ENCODE assay signal across 2 cellular contexts in genomic region chr11:12642040-12642439, GRCh38.
TF ChIP-seq lines count a peak whose summit lies in the region.

No MANE protein-coding gene starts in this region.

TF ChIP-seq in SK-N-SH treated with all-trans-retinoic acid at 6 μM for 48 hours, 23 proteins besides CTCF, POLR2A, EP300 and RAD21 (continued from another document):
- no peak for TF ChIP-seq PPARA (CRISPR knock-in tag; IDR thresholded peaks at IDR 0.05; ENCODE audit: borderline replicate concordance)
- no peak for TF ChIP-seq OSR1 (CRISPR knock-in tag; IDR thresholded peaks at IDR 0.05)

TF ChIP-seq in SK-N-SH, 30 proteins besides CTCF, POLR2A, EP300 and RAD21 (continued from another document):
- TF ChIP-seq, protein P1, sequence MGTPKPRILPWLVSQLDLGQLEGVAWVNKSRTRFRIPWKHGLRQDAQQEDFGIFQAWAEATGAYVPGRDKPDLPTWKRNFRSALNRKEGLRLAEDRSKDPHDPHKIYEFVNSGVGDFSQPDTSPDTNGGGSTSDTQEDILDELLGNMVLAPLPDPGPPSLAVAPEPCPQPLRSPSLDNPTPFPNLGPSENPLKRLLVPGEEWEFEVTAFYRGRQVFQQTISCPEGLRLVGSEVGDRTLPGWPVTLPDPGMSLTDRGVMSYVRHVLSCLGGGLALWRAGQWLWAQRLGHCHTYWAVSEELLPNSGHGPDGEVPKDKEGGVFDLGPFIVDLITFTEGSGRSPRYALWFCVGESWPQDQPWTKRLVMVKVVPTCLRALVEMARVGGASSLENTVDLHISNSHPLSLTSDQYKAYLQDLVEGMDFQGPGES (IDR thresholded peaks at IDR 0.05; ENCODE audit: low read depth, low read length): no peak
- TF ChIP-seq POLR2AphosphoS5 (IDR thresholded peaks at IDR 0.05; ENCODE audit: low read depth, low read length): no peak
- TF ChIP-seq ZBTB33 (IDR thresholded peaks at IDR 0.05; ENCODE audit: borderline replicate concordance, low read depth): no peak
- TF ChIP-seq ELF1 (IDR thresholded peaks at IDR 0.05): no peak
- no peak for TF ChIP-seq EZH2phosphoT487 (IDR thresholded peaks at IDR 0.05; ENCODE audit: borderline replicate concordance, low read depth)
- no peak for TF ChIP-seq MEF2A (IDR thresholded peaks at IDR 0.05; ENCODE audit: borderline replicate concordance, low read depth)
- TF ChIP-seq YY1 (IDR thresholded peaks at IDR 0.05; ENCODE audit: low read depth): no peak
- TF ChIP-seq GATA2 (CRISPR knock-in tag; IDR thresholded peaks at IDR 0.05): no peak
- TF ChIP-seq MXI1 (IDR thresholded peaks at IDR 0.05; ENCODE audit: low read depth, low read length): no peak
